ENCODE assay signal across 27 cellular contexts in the genomic region with DNA sequence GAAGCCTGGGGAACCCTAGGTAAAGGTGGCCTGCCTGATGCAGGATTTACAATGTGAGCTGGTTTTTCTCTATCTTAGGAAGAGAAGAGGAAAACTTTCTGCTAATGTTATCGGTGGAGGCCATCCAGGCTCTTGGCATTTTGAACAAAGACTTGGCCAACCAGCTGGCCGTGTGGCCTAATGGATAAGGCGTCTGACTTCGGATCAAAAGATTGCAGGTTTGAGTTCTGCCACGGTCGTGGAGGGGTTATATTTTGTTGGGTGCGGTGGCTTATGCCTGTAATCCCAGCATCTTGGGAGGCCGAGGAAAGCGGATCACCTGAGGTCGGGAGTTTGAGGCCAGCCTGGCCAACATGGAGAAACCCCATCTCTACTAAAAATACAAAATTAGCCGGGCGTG. TPM values are rescaled to one million over a fixed set of nuclear protein-coding genes. Genes with fewer than 3 reads are reported as not detected.
"Had no signal": no experiment of that assay in that cellular context is flagged by ENCODE, and none has a peak within 500 bp of the region (broad histone marks: within the 10 kb centered on the region; RNA-seq: fewer than 3 reads in every experiment).

No MANE protein-coding gene starts in this region.

- H3K27me3 ChIP-seq: brain microvascular endothelial cell, hepatocyte, neural progenitor cell, ovary, sigmoid colon, spleen, thyroid gland had no signal

- H3K4me3 ChIP-seq: coronary artery, hepatocyte, lung, neural progenitor cell, ovary, sigmoid colon, spleen, thyroid gland had no signal

- H3K4me3 Mint-ChIP-seq: activated CD4-positive, alpha-beta T cell treated with anti-CD3 and anti-CD28 coated beads, Interleukin-2, amount 10 ng/mL, durations not matched to agents 7 days and 5 days; activated naive CD4-positive, alpha-beta T cell treated with anti-CD3 and anti-CD28 coated beads, Interleukin-2, amount 10 ng/mL, durations not matched to agents 7 days and 5 days; activated naive CD8-positive, alpha-beta T cell treated with anti-CD3 and anti-CD28 coated beads, Interleukin-2, amount 50 U/mL, for 24 hours; neural progenitor cell; stimulated activated naive B cell treated with anti-CD40 and anti-IgM and Interleukin-4, amounts not matched to agents 10 μg/mL and 1 μg/mL and 100 μg/mL, for 72 hours had no signal

- H3K27ac Mint-ChIP-seq: activated CD4-positive, alpha-beta T cell treated with anti-CD3 and anti-CD28 coated beads, Interleukin-2, amount 10 ng/mL, durations not matched to agents 7 days and 5 days; activated naive CD4-positive, alpha-beta T cell treated with anti-CD3 and anti-CD28 coated beads, Interleukin-2, amount 10 ng/mL, durations not matched to agents 7 days and 5 days; activated naive CD8-positive, alpha-beta T cell treated with anti-CD3 and anti-CD28 coated beads, Interleukin-2, amount 50 U/mL, for 24 hours; neural progenitor cell had no signal

- H2AFZ ChIP-seq: hepatocyte, neural progenitor cell had no signal

- H3K9me3 Mint-ChIP-seq: activated CD4-positive, alpha-beta T cell treated with anti-CD3 and anti-CD28 coated beads, Interleukin-2, amount 10 ng/mL, durations not matched to agents 7 days and 5 days; activated naive CD4-positive, alpha-beta T cell treated with anti-CD3 and anti-CD28 coated beads, Interleukin-2, amount 10 ng/mL, durations not matched to agents 7 days and 5 days; activated naive CD8-positive, alpha-beta T cell treated with anti-CD3 and anti-CD28 coated beads, Interleukin-2, amount 50 U/mL, for 24 hours; naive B cell; neural progenitor cell; stimulated activated naive B cell treated with anti-CD40 and anti-IgM and Interleukin-4, amounts not matched to agents 10 μg/mL and 1 μg/mL and 100 μg/mL, for 72 hours had no signal

- H3K36me3 ChIP-seq: brain microvascular endothelial cell, neural progenitor cell, ovary, sigmoid colon, spleen, thyroid gland had no signal

- H3K27me3 Mint-ChIP-seq: naive B cell; stimulated activated naive B cell treated with anti-CD40 and anti-IgM and Interleukin-4, amounts not matched to agents 10 μg/mL and 1 μg/mL and 100 μg/mL, for 72 hours had no signal

- DNase-seq: activated CD4-positive, alpha-beta T cell treated with anti-CD3 and anti-CD28 coated beads, Interleukin-2, amount 10 ng/mL, durations not matched to agents 7 days and 5 days; activated CD8-positive, alpha-beta memory T cell treated with anti-CD3 and anti-CD28 coated beads for 24 hours; activated CD8-positive, alpha-beta memory T cell treated with anti-CD3 and anti-CD28 coated beads, Interleukin-2, amount 50 U/mL, for 48 hours; activated effector memory CD4-positive, alpha-beta T cell treated with Interleukin-2 at 50 U/mL for 16 hours; activated naive CD4-positive, alpha-beta T cell treated with anti-CD3 and anti-CD28 coated beads, Interleukin-2, amount 10 ng/mL, durations not matched to agents 7 days and 5 days; activated naive CD8-positive, alpha-beta T cell treated with anti-CD3 and anti-CD28 coated beads, Interleukin-2, amount 50 U/mL, for 24 hours; activated T-cell treated with anti-CD3 and anti-CD28 coated beads, Interleukin-2, amount 50 U/mL, for 48 hours; anterior cingulate cortex; brain microvascular endothelial cell; central memory CD4-positive, alpha-beta T cell; effector CD8-positive, alpha-beta T cell; midbrain; naive B cell; ovary; sigmoid colon; spleen; stimulated activated naive B cell treated with anti-CD40 and anti-IgM and Interleukin-4, amounts not matched to agents 10 μg/mL and 1 μg/mL and 100 μg/mL, for 72 hours; thyroid gland had no signal

- H3K4me1 ChIP-seq: neural progenitor cell, thyroid gland had no signal

- H3K4me1 Mint-ChIP-seq: activated naive CD4-positive, alpha-beta T cell treated with anti-CD3 and anti-CD28 coated beads, Interleukin-2, amount 10 ng/mL, durations not matched to agents 7 days and 5 days; activated naive CD8-positive, alpha-beta T cell treated with anti-CD3 and anti-CD28 coated beads, Interleukin-2, amount 50 U/mL, for 24 hours; naive B cell; stimulated activated naive B cell treated with anti-CD40 and anti-IgM and Interleukin-4, amounts not matched to agents 10 μg/mL and 1 μg/mL and 100 μg/mL, for 72 hours had no signal

- ATAC-seq: activated CD4-positive, CD25-positive, alpha-beta regulatory T cell treated with anti-CD3 and anti-CD28 coated beads, Interleukin-2, amount 50 U/mL, for 24 hours; activated naive CD8-positive, alpha-beta T cell treated with anti-CD3 and anti-CD28 coated beads, Interleukin-2, amount 50 U/mL, for 24 hours; stimulated activated naive B cell treated with anti-CD40 and anti-IgM and Interleukin-4, amounts not matched to agents 10 μg/mL and 1 μg/mL and 100 μg/mL, for 72 hours had no signal

- H3K9me3 ChIP-seq: ovary, sigmoid colon, spleen, thyroid gland had no signal

- H3K9ac ChIP-seq: neural progenitor cell had no signal

- H3K27ac ChIP-seq: brain microvascular endothelial cell, coronary artery, hepatocyte, neural progenitor cell, ovary, sigmoid colon, spleen, thyroid gland had no signal

- H3K36me3 Mint-ChIP-seq: activated naive CD4-positive, alpha-beta T cell treated with anti-CD3 and anti-CD28 coated beads, Interleukin-2, amount 10 ng/mL, durations not matched to agents 7 days and 5 days; neural progenitor cell; stimulated activated naive B cell treated with anti-CD40 and anti-IgM and Interleukin-4, amounts not matched to agents 10 μg/mL and 1 μg/mL and 100 μg/mL, for 72 hours had no signal

- H3K4me2 ChIP-seq: hepatocyte, neural progenitor cell had no signal

RNA-seq across cellular contexts. Expression of a gene that starts 9.6 kb away (rescaled TPM):
- total RNA-seq: activated CD4-positive, alpha-beta T cell treated with anti-CD3 and anti-CD28 coated beads, Interleukin-2, amount 10 ng/mL, durations not matched to agents 7 days and 5 days; endothelial cell of umbilical vein; fibroblast of villous mesenchyme; pulmonary artery endothelial cell; sigmoid colon; spleen; T-helper 1 cell treated with Interleukin-12 subunit alpha and Interleukin-12 subunit beta and Interleukin-4 antibody, amounts not matched to agents 30 ng/mL and 1 ng/mL, for 36 hours had no signal
- polyA plus RNA-seq: endothelial cell of umbilical vein, spleen had no signal
